20 cellular contexts compared by ENCODE assay signal in genomic region chr12:132379996-132380395, GRCh38. TPM values are rescaled to one million over a fixed set of nuclear protein-coding genes. Genes with fewer than 3 reads are reported as not detected.
DNase-seq lines count a peak whose midpoint lies in the region; ATAC-seq, FAIRE-seq and TF ChIP-seq lines count a peak whose summit lies in the region.
"Had no signal": no experiment of that assay in that cellular context is flagged by ENCODE, and none has a peak within 500 bp of the region (broad histone marks: within the 10 kb centered on the region; RNA-seq: fewer than 3 reads in every experiment).

No MANE protein-coding gene starts in this region.

- 41% methylated on average over 11 of the region's 25 CpGs for WGBS in HepG2 (ENCODE audit: low lambda C conversion rate)
- 74% methylated on average over 10 of the region's 25 CpGs for WGBS in right lobe of liver (ENCODE audit: insufficient coverage, low coverage, low lambda C conversion rate, missing lambda C conversion rate)

- ATAC-seq in HepG2 (no peak), right lobe of liver (no peak), GM21360 (IDR thresholded peaks at IDR 0.05; ENCODE audit: unreplicated experiment) (no peak), GM21786 (IDR thresholded peaks at IDR 0.05; ENCODE audit: unreplicated experiment) (no peak)

- no peak overlapping the region for H3K4me3 ChIP-seq in HepG2 (replicated peaks in 1 of 3; ENCODE audit: insufficient read depth in 1 of 3, low read depth in 2 of 3, low read length in 3 of 3)
- H3K4me3 ChIP-seq in right lobe of liver, result no peak overlapping the region
- H3K4me3 ChIP-seq: SJSA1 had no signal

- BruUV-seq in HepG2 (replicated peaks; lab: Mats Ljungman, UMichigan), result no TSS peak

- TF ChIP-seq EP300 in HepG2 (IDR thresholded peaks at IDR 0.05; ENCODE audit: low read depth in 2 of 2, low read length in 2 of 2), result no peak
- no peak for TF ChIP-seq EP300 in HepG2 (CRISPR knock-in tag; IDR thresholded peaks at IDR 0.05; ENCODE audit: borderline replicate concordance)

- FAIRE-seq in HepG2 (lab: Jason Lieb, UNC) (no peak), urothelium cell line (lab: Jason Lieb, UNC) (no peak)
- FAIRE-seq: HTR-8/SVneo had no signal

- H3K27ac ChIP-seq in HepG2 (ENCODE audit: extremely low read length, insufficient read depth, low read length), result no peak overlapping the region
- no peak overlapping the region for H3K27ac ChIP-seq in right lobe of liver
- H3K27ac ChIP-seq: HL-60, RWPE1, SJSA1 had no signal

- H3K4me1 ChIP-seq in HepG2 (ENCODE audit: insufficient read depth, low read length) (no peaks in the 10 kb centered on the region), right lobe of liver (no peaks in the 10 kb centered on the region)
- H3K4me1 ChIP-seq: SJSA1 had no signal

- H4K20me1 ChIP-seq in HepG2 (ENCODE audit: insufficient read depth, low read length), result no peaks in the 10 kb centered on the region

- no peak overlapping the region for H3K9ac ChIP-seq in HepG2 (ENCODE audit: insufficient read depth, low read depth, low read length)

- POLR2A ChIA-PET in HepG2 (lab: Yijun Ruan, JAX), result no interaction called here

- H3K27me3 ChIP-seq in HepG2 (ENCODE audit: control insufficient read depth in 1 of 2, insufficient read depth in 2 of 2, low read length in 2 of 2) (peaks cover 10 to 56% of the 10 kb centered on the region in 2 experiments), right lobe of liver (no peaks in the 10 kb centered on the region)

- DNase-seq in HepG2 (ENCODE audit: low spot score) (no peak), right lobe of liver (no peak), NCI-H69 (lab: John Stamatoyannopoulos, UW) (peak; percentile 84), SW480 (ENCODE audit: low spot score) (peak; percentile 87), urothelium cell line (ENCODE audit: low spot score) (peak; percentile 66), HK-2 (ENCODE audit: unreplicated experiment) (no peak)
- DNase-seq: C1 segment of cervical spinal cord, EL, H7, NCI-H1436, NCI-H2029, NCI-H2171 treated with DMSO at 0.1 percent for 48 hours, NCI-H510A treated with DMSO at 0.1 percent for 48 hours had no signal

- no peak for TF ChIP-seq RAD21 in HepG2 (CRISPR knock-in tag; IDR thresholded peaks at IDR 0.05)

- TF ChIP-seq CTCF in HepG2 (CRISPR knock-in tag; IDR thresholded peaks at IDR 0.05), result no peak
- TF ChIP-seq CTCF in right lobe of liver (IDR thresholded peaks at IDR 0.05), result no peak

- intact Hi-C loops in HepG2 (cut with micrococcal nuclease; ENCODE audit: unreplicated experiment) (no loop called here), right lobe of liver (cut with DNase I) (no loop called here)

- H3K4me2 ChIP-seq in HepG2 (ENCODE audit: low read depth, low read length), result no peak overlapping the region; the same call in 1 of the 2 replicates

- TF ChIP-seq POLR2A in HepG2 (IDR thresholded peaks at IDR 0.05; ENCODE audit: insufficient read depth in 1 of 2, low read depth in 2 of 2, low read length in 2 of 2), result no peak
- no peak for TF ChIP-seq POLR2A in right lobe of liver (IDR thresholded peaks at IDR 0.05)

- CTCF ChIA-PET in HepG2 (lab: Yijun Ruan, JAX; ENCODE audit: low intra/inter-chr PET ratio, low total read pairs), result no interaction called here

- no peaks in the 10 kb centered on the region for H3K79me2 ChIP-seq in HepG2 (ENCODE audit: insufficient read depth, low read length)

- no peaks in the 10 kb centered on the region for H3K36me3 ChIP-seq in HepG2 (replicated peaks in 1 of 2; ENCODE audit: control insufficient read depth in 1 of 2, insufficient read depth in 2 of 2, low read length in 2 of 2)
- H3K36me3 ChIP-seq in right lobe of liver, result no peaks in the 10 kb centered on the region
- H3K36me3 ChIP-seq: SJSA1 had no signal

- no peaks in the 10 kb centered on the region for H3K9me3 ChIP-seq in HepG2 (ENCODE audit: low read length)
- H3K9me3 ChIP-seq in right lobe of liver, result no peaks in the 10 kb centered on the region
- H3K9me3 ChIP-seq: SJSA1 had no signal

- in situ Hi-C loops in HepG2 (cut with HindIII; ENCODE audit: extremely low pct_ligation_motif_present, low pct_unique_long_range_greater_than_20kb), result no loop called here

- H2AFZ ChIP-seq in HepG2 (ENCODE audit: low read length), result no peak overlapping the region

TF ChIP-seq in HepG2, 621 proteins besides CTCF, POLR2A, EP300 and RAD21 (continues in another document):
- no peak for TF ChIP-seq AGO1 (IDR thresholded peaks at IDR 0.05; ENCODE audit: low read depth, low read length, poor library complexity, severe bottlenecking)
- TF ChIP-seq ZSCAN22 (CRISPR knock-in tag; IDR thresholded peaks at IDR 0.05), result no peak
- no peak for TF ChIP-seq ZNF362 (CRISPR knock-in tag; IDR thresholded peaks at IDR 0.05; ENCODE audit: borderline replicate concordance)
- TF ChIP-seq DBP (CRISPR knock-in tag; IDR thresholded peaks at IDR 0.05; ENCODE audit: not compliant biosample characterization), result no peak
- TF ChIP-seq MBD4 (IDR thresholded peaks at IDR 0.05; ENCODE audit: borderline replicate concordance, low read length), result no peak
- TF ChIP-seq ATRX (CRISPR knock-in tag; IDR thresholded peaks at IDR 0.05; ENCODE audit: borderline replicate concordance), result no peak
- TF ChIP-seq ZBED4 (CRISPR knock-in tag; IDR thresholded peaks at IDR 0.05; ENCODE audit: borderline replicate concordance), result no peak
- TF ChIP-seq TGIF2 (CRISPR knock-in tag; IDR thresholded peaks at IDR 0.05), result no peak
- no peak for TF ChIP-seq MED1 (CRISPR knock-in tag; IDR thresholded peaks at IDR 0.05)
- TF ChIP-seq GABPB1 (CRISPR knock-in tag; IDR thresholded peaks at IDR 0.05), result peak; percentile 20; the same call in 1 of the 2 replicates

RNA-seq across cellular contexts. Expression of gene GALNT9, which starts 50.6 kb away (rescaled TPM):
- total RNA-seq in HepG2 (2016; rRNA removed; fragmentation: Illumina TruSeq; extraction: Trizol) (0.04 TPM in 1 of 2 replicates, not detected in the other), right lobe of liver (not detected)
- not detected in 2 replicates for total RNA-seq in HepG2 (2016; cell fraction: cytosol; rRNA removed; fragmentation: Illumina TruSeq; extraction: Trizol; ENCODE audit: low read depth)
- total RNA-seq in HepG2 (2016; cell fraction: insoluble cytoplasmic fraction; rRNA removed; fragmentation: Illumina TruSeq; extraction: Trizol), result not detected in 2 replicates
- total RNA-seq in HepG2 (2016; cell fraction: membrane; rRNA removed; fragmentation: Illumina TruSeq; extraction: Trizol), result 0.09 TPM in 1 of 2 replicates, not detected in the other
- total RNA-seq in HepG2 (2016; cell fraction: nucleus; rRNA removed; fragmentation: Illumina TruSeq; extraction: Trizol), result not detected in 2 replicates
- not detected in 2 replicates for polyA plus RNA-seq in HepG2 (2011; rRNA removed)
- polyA plus RNA-seq in HepG2 (2011; cell fraction: cytosol; rRNA removed), result not detected in 2 replicates
- polyA plus RNA-seq in HepG2 (2011; cell fraction: nucleus; rRNA removed), result not detected in 2 replicates
- polyA plus RNA-seq in HepG2 (2012), result not detected in 2 replicates
- not detected in 2 replicates for polyA plus RNA-seq in HepG2 (2016; cell fraction: cytosol; fragmentation: Illumina TruSeq; extraction: Trizol; ENCODE audit: low read depth)
- not detected in 2 replicates for polyA plus RNA-seq in HepG2 (2016; cell fraction: insoluble cytoplasmic fraction; fragmentation: Illumina TruSeq; extraction: Trizol; ENCODE audit: low read depth)
- not detected in 2 replicates for polyA plus RNA-seq in HepG2 (2016; cell fraction: membrane; fragmentation: Illumina TruSeq; extraction: Trizol; ENCODE audit: low read depth)
- polyA plus RNA-seq in HepG2 (2016; cell fraction: nucleus; fragmentation: Illumina TruSeq; extraction: Trizol; ENCODE audit: insufficient read depth, low read depth), result not detected in 2 replicates
- polyA minus RNA-seq in HepG2 (2011; rRNA and poly(A)+ RNA removed; ENCODE audit: low replicate concordance), result 10.1 TPM in 1 of 2 replicates, not detected in the other
- not detected in 2 replicates for polyA minus RNA-seq in HepG2 (2011; cell fraction: cytosol; rRNA and poly(A)+ RNA removed)
- polyA minus RNA-seq in HepG2 (2011; cell fraction: nucleus; rRNA and poly(A)+ RNA removed), result not detected in 2 replicates
- total RNA-seq: SJSA1; T-helper 1 cell treated with Interleukin-12 subunit alpha and Interleukin-12 subunit beta and Interleukin-4 antibody, amounts not matched to agents 30 ng/mL and 1 ng/mL, for 36 hours had no signal

Comparison
In these comparisons a context has a peak if more than half of its experiments do, and no peak if none do; other contexts are left out.
1. DNase-seq: peak in NCI-H69 (single experiment), SW480 (single experiment) and urothelium cell line (single experiment); none in HepG2 (single experiment), right lobe of liver (0 of 3) and HK-2 (single experiment).